Comparison of ENCODE assay signal across 22 cellular contexts in the genomic region with DNA sequence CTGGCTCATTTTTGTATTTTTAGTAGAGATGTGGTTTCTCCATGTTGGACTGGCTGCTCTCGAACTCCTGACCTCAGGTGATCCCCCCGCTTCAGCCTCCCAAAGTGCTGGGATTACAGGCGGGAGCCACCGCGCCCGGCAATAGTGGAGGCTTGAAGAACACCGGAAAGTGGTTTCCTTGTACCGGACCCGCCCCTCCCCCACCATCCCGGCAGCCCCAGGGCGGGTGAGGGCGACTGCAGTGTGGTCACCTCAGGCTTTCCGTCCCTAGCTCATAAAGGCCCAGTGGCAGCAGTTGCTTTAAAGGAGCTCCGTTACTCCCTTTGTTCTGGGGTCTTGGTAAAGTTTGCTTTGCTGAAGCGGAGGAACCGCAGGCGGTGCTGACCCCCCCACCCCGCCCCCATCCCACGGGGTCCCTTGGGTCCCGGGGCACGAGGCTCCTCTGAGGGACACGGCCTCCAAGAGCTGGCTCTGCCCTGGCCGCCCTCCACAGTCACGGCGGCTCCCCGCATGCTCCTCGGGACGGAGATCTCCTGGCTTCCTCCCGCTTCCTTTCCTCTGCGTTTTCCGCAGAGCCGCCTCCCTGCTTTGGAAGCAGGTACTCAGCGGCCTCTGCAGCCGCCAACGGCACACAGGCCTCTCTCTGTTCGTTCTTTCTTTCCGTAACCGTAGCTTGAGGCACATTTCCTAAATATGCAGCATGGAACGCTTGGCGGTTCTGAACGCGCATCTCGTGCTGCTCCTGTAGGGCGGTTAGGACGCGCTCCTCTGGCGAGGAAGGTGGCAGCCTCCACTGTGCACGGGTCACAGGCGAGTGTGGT.
A peak's percentile ranks its signal among the peaks of the same experiment; 100 is the strongest.
DNase-seq lines count a peak whose midpoint lies in the region; ATAC-seq, FAIRE-seq and TF ChIP-seq lines count a peak whose summit lies in the region.
"Had no signal": no experiment of that assay in that cellular context is flagged by ENCODE, and none has a peak within 500 bp of the region (broad histone marks: within the 10 kb centered on the region; RNA-seq: fewer than 3 reads in every experiment).

No MANE protein-coding gene starts in this region.

- TF ChIP-seq CTCF in GM23338 (conservative IDR thresholded peaks at IDR 0.05; ENCODE audit: low read depth in 2 of 2) (no peak), astrocyte (IDR thresholded peaks at IDR 0.05; ENCODE audit: insufficient read depth, low read depth, low read length) (no peak), neural crest cell (conservative IDR thresholded peaks at IDR 0.05) (no peak), mesothelial cell of epicardium (IDR thresholded peaks at IDR 0.05; ENCODE audit: unreplicated experiment) (no peak), foreskin fibroblast (IDR thresholded peaks at IDR 0.05; ENCODE audit: low read depth, low read length) (no peak)

- H3K36me3 Mint-ChIP-seq in GM23338 (ENCODE audit: low read depth) (peaks cover 57% of the 10 kb centered on the region), astrocyte (ENCODE audit: low read depth, unreplicated experiment) (peaks cover 21% of the 10 kb centered on the region), neural crest cell (ENCODE audit: low read depth) (peaks cover 27% of the 10 kb centered on the region), mesothelial cell of epicardium (peaks cover 30% of the 10 kb centered on the region)

- H3K4me1 Mint-ChIP-seq in GM23338 (peaks cover 37% of the 10 kb centered on the region), astrocyte (ENCODE audit: low read depth, unreplicated experiment) (peaks cover 20% of the 10 kb centered on the region), neural crest cell (peaks cover 27% of the 10 kb centered on the region), mesothelial cell of epicardium (no peaks in the 10 kb centered on the region)

- no peak overlapping the region for H3K4me3 ChIP-seq in GM23338
- no peak overlapping the region for H3K4me3 ChIP-seq in astrocyte (ENCODE audit: insufficient read depth, low read depth, low read length)
- no peak overlapping the region for H3K4me3 ChIP-seq in foreskin fibroblast (ENCODE audit: low read depth in 1 of 2, low read length in 2 of 2)
- H3K4me3 ChIP-seq: GM23248, MG63 had no signal

- FAIRE-seq in astrocyte (lab: Jason Lieb, UNC), result no peak
- FAIRE-seq: RCC 7860 had no signal

- peaks cover 40% of the 10 kb centered on the region for H3K79me2 ChIP-seq in GM23338 (replicated peaks; ENCODE audit: insufficient read depth)
- peaks cover 13% of the 10 kb centered on the region for H3K79me2 ChIP-seq in astrocyte (ENCODE audit: insufficient read depth, low read length)

- H3K4me3 Mint-ChIP-seq in GM23338, result no peak overlapping the region
- peak overlapping the region; percentile 34 for H3K4me3 Mint-ChIP-seq in astrocyte (ENCODE audit: unreplicated experiment)
- no peak overlapping the region for H3K4me3 Mint-ChIP-seq in neural crest cell
- H3K4me3 Mint-ChIP-seq in mesothelial cell of epicardium, result no peak overlapping the region

- H3K36me3 ChIP-seq in GM23338 (ENCODE audit: insufficient read depth) (peaks cover 22% of the 10 kb centered on the region), astrocyte (ENCODE audit: insufficient read depth, low read length) (peaks cover 12% of the 10 kb centered on the region)

- intact Hi-C loops in Right ventricle myocardium superior (cut with DNase I), result no loop called here
- intact Hi-C loops in cardiac septum (cut with DNase I), result no loop called here

- H3F3A ChIP-seq in GM23338 (replicated peaks; ENCODE audit: low read depth), result peaks cover 37% of the 10 kb centered on the region; the same call in 1 of the 2 replicates

- H3K9ac ChIP-seq in astrocyte (ENCODE audit: low read length), result no peak overlapping the region
- H3K9ac ChIP-seq: GM23248 had no signal

- H4K20me1 ChIP-seq in GM23338 (replicated peaks; ENCODE audit: insufficient read depth) (peaks cover 29% of the 10 kb centered on the region), astrocyte (ENCODE audit: insufficient read depth, low read length) (peaks cover 59% of the 10 kb centered on the region)

- H3K27me3 ChIP-seq in GM23338 (ENCODE audit: insufficient read depth) (no peaks in the 10 kb centered on the region), astrocyte (ENCODE audit: insufficient read depth, low read length) (no peaks in the 10 kb centered on the region)
- H3K27me3 ChIP-seq: MG63 had no signal

- no peaks in the 10 kb centered on the region for H3K9me2 ChIP-seq in GM23338 (ENCODE audit: insufficient read depth)

- H3K4me1 ChIP-seq in GM23338 (ENCODE audit: insufficient read depth) (peaks cover 20% of the 10 kb centered on the region), astrocyte (ENCODE audit: insufficient read depth, low read length) (peaks cover 20% of the 10 kb centered on the region)

- no peak for ATAC-seq in Right ventricle myocardium superior (ENCODE audit: poor library complexity)
- ATAC-seq in GM23338, result no peak
- no peak for ATAC-seq in HG02852 (IDR thresholded peaks at IDR 0.05; ENCODE audit: unreplicated experiment)

- H2AFZ ChIP-seq in GM23338, result no peak overlapping the region
- H2AFZ ChIP-seq in astrocyte (ENCODE audit: low read depth, low read length), result no peak overlapping the region
- H2AFZ ChIP-seq: GM23248 had no signal

- DNase-seq in Right ventricle myocardium superior, result peak; percentile 38
- no peak for DNase-seq in cardiac septum (ENCODE audit: low spot score)
- no peak for DNase-seq in GM23338 (ENCODE audit: low spot score)
- no peak for DNase-seq in astrocyte (ENCODE audit: low read depth)
- no peak for DNase-seq in neural crest cell (ENCODE audit: low read depth, low spot score)
- no peak for DNase-seq in mesothelial cell of epicardium (ENCODE audit: low spot score in 2 of 2, unreplicated experiment in 2 of 2)
- no peak for DNase-seq in foreskin fibroblast
- DNase-seq: 8988T, C1 segment of cervical spinal cord, Calu3, DMS53, GM23248, MG63, NCI-H1417, NCI-H1694 treated with DMSO at 0.1 percent for 48 hours, NCI-H2081 treated with DMSO at 0.1 percent for 48 hours, NCI-H2171 treated with DMSO at 0.1 percent for 48 hours, NCI-H524 treated with DMSO at 0.1 percent for 48 hours, OCI-M1 had no signal

- no peak overlapping the region for H3K4me2 ChIP-seq in GM23338
- no peak overlapping the region for H3K4me2 ChIP-seq in astrocyte (ENCODE audit: low read length)

- H3K9me3 ChIP-seq in astrocyte (ENCODE audit: insufficient read depth, low read depth, low read length), result no peaks in the 10 kb centered on the region
- H3K9me3 ChIP-seq: MG63 had no signal

- H3K27me3 Mint-ChIP-seq in GM23338 (ENCODE audit: insufficient read depth, low read depth, poor library complexity) (peaks cover 24% of the 10 kb centered on the region), astrocyte (ENCODE audit: low read depth, unreplicated experiment) (no peaks in the 10 kb centered on the region), neural crest cell (ENCODE audit: low read depth) (no peaks in the 10 kb centered on the region), mesothelial cell of epicardium (ENCODE audit: low read depth) (no peaks in the 10 kb centered on the region)
- H3K27me3 Mint-ChIP-seq: CD8-positive, alpha-beta memory T cell had no signal

- H3K27ac ChIP-seq in GM23338 (ENCODE audit: low read depth), result peak overlapping the region; percentile 68; the same call in 1 of the 2 replicates
- H3K27ac ChIP-seq in astrocyte (ENCODE audit: low read depth, low read length), result no peak overlapping the region
- H3K27ac ChIP-seq: GM23248 had no signal

- H3K9me3 Mint-ChIP-seq in GM23338 (peaks cover 3% of the 10 kb centered on the region; the same call in 1 of the 3 replicates), astrocyte (ENCODE audit: unreplicated experiment) (peaks cover 3% of the 10 kb centered on the region), neural crest cell (no peaks in the 10 kb centered on the region), mesothelial cell of epicardium (no peaks in the 10 kb centered on the region)
- H3K9me3 Mint-ChIP-seq: CD8-positive, alpha-beta memory T cell had no signal

- H3K27ac Mint-ChIP-seq in GM23338 (peak overlapping the region; percentile 80), astrocyte (ENCODE audit: unreplicated experiment) (no peak overlapping the region), neural crest cell (ENCODE audit: unreplicated experiment) (peak overlapping the region; percentile 67), mesothelial cell of epicardium (no peak overlapping the region)

TF ChIP-seq in GM23338, 12 proteins besides CTCF, POLR2A, EP300 and RAD21:
- no peak for TF ChIP-seq CREB1 (CRISPR knock-in tag; IDR thresholded peaks at IDR 0.05; ENCODE audit: low read depth)
- no peak for TF ChIP-seq ETS1 (IDR thresholded peaks at IDR 0.05)
- no peak for TF ChIP-seq EZH2phosphoT487 (IDR thresholded peaks at IDR 0.05; ENCODE audit: unreplicated experiment)

Comparison
In these comparisons a context has a peak if more than half of its experiments do, and no peak if none do; other contexts are left out.
1. H3K27ac Mint-ChIP-seq: peak in GM23338 (single experiment) and neural crest cell (single experiment); none in astrocyte (single experiment) and mesothelial cell of epicardium (single experiment).